22 cellular contexts compared by ENCODE assay signal in genomic region chr12:90017316-90017715, GRCh38.
"Had no signal": no experiment of that assay in that cellular context is flagged by ENCODE, and none has a peak within 500 bp of the region (broad histone marks: within the 10 kb centered on the region; RNA-seq: fewer than 3 reads in every experiment).

No MANE protein-coding gene starts in this region.

- H3K9me3 ChIP-seq: SJSA1 had no signal

- H3K36me3 ChIP-seq: SJSA1 had no signal

- H3K27me3 ChIP-seq: SJSA1 had no signal

- H3K4me3 ChIP-seq: SJSA1, SK-N-MC had no signal

- FAIRE-seq: RCC 7860 had no signal

- DNase-seq: Karpas-422, KG1, MM.1S, NCI-H1092 treated with DMSO at 0.1 percent for 48 hours, NCI-H1436, NCI-H187, NCI-H2029, NCI-H2081 treated with DMSO at 0.1 percent for 48 hours, NCI-H2171, NCI-H226, NCI-H446, NCI-H510A, NCI-H524 treated with DMSO at 0.1 percent for 48 hours, NCI-H69, NCI-H774, Right ventricle myocardium superior, RPMI8226, SIG-M5, SW 1271 had no signal

- H3K27ac ChIP-seq: SJSA1, SK-N-MC had no signal
